21 cellular contexts compared by ENCODE assay signal in genomic region chr19:42017040-42017439, GRCh38. TPM values are rescaled to one million over a fixed set of nuclear protein-coding genes. Genes with fewer than 3 reads are reported as not detected.
"Had no signal": no experiment of that assay in that cellular context is flagged by ENCODE, and none has a peak within 500 bp of the region (broad histone marks: within the 10 kb centered on the region; RNA-seq: fewer than 3 reads in every experiment).

No MANE protein-coding gene starts in this region.

- H3K4me2 ChIP-seq: neural progenitor cell, smooth muscle cell had no signal

- H3K4me3 Mint-ChIP-seq: dendritic cell treated with granulocyte-macrophage colony-stimulating factor and Interleukin-4, amounts not matched to agents 40 ng/mL and 50 ng/mL, for 4 days; effector memory CD8-positive, alpha-beta T cell; natural killer cell treated with Interleukin-12 subunit alpha and Interleukin-12 subunit beta and Interleukin-15 and Interleukin-18, amount 100 ng/mL, for 72 hours; neural progenitor cell had no signal

- ATAC-seq: effector memory CD8-positive, alpha-beta T cell; gastroesophageal sphincter; left lobe of liver; mucosa of descending colon; natural killer cell treated with Interleukin-12 subunit alpha and Interleukin-12 subunit beta and Interleukin-15 and Interleukin-18, amount 100 ng/mL, for 72 hours; pancreas; right cardiac atrium had no signal

- H3K9me3 ChIP-seq: esophagus squamous epithelium, gastroesophageal sphincter, mucosa of descending colon, pancreas had no signal

- DNase-seq: effector memory CD8-positive, alpha-beta T cell; esophagus squamous epithelium; glutamatergic neuron; islet precursor cell; mucosa of descending colon; nucleus accumbens; pancreas; right cardiac atrium; stimulated activated CD4-positive, alpha-beta T cell treated with anti-CD3 and anti-CD28 coated beads, Interleukin-2, amount 100 ng/mL, for 48 hours; stimulated activated naive CD4-positive, alpha-beta T cell treated with Interleukin-2 at 50 U/mL for 16 hours; trophoblast cell had no signal

- H3K4me1 Mint-ChIP-seq: neural progenitor cell had no signal

- H3K27ac ChIP-seq: esophagus squamous epithelium, gastroesophageal sphincter, neural progenitor cell, pancreas had no signal

- H3K4me3 ChIP-seq: esophagus squamous epithelium, gastroesophageal sphincter, mucosa of descending colon, neural progenitor cell, pancreas, smooth muscle cell had no signal

- FAIRE-seq: colon, pancreas had no signal

- H2AFZ ChIP-seq: neural progenitor cell had no signal

- H3K27me3 Mint-ChIP-seq: dendritic cell treated with granulocyte-macrophage colony-stimulating factor and Interleukin-4, amounts not matched to agents 40 ng/mL and 50 ng/mL, for 4 days; progenitor cell of endocrine pancreas had no signal

- H3K36me3 Mint-ChIP-seq: natural killer cell treated with Interleukin-12 subunit alpha and Interleukin-12 subunit beta and Interleukin-15 and Interleukin-18, amount 100 ng/mL, for 72 hours had no signal

- H3K9me3 Mint-ChIP-seq: dendritic cell treated with granulocyte-macrophage colony-stimulating factor and Interleukin-4, amounts not matched to agents 40 ng/mL and 50 ng/mL, for 4 days; effector memory CD8-positive, alpha-beta T cell; natural killer cell treated with Interleukin-12 subunit alpha and Interleukin-12 subunit beta and Interleukin-15 and Interleukin-18, amount 100 ng/mL, for 72 hours; neural progenitor cell had no signal

- H3K27ac Mint-ChIP-seq: dendritic cell treated with granulocyte-macrophage colony-stimulating factor and Interleukin-4, amounts not matched to agents 40 ng/mL and 50 ng/mL, for 4 days; effector memory CD8-positive, alpha-beta T cell; natural killer cell treated with Interleukin-12 subunit alpha and Interleukin-12 subunit beta and Interleukin-15 and Interleukin-18, amount 100 ng/mL, for 72 hours; neural progenitor cell; progenitor cell of endocrine pancreas had no signal

- H3K4me1 ChIP-seq: esophagus squamous epithelium, gastroesophageal sphincter, neural progenitor cell, pancreas had no signal

- H3K36me3 ChIP-seq: esophagus squamous epithelium, neural progenitor cell, pancreas had no signal

- H3K9ac ChIP-seq: neural progenitor cell had no signal

- H3K27me3 ChIP-seq: esophagus squamous epithelium, gastroesophageal sphincter, neural progenitor cell, pancreas had no signal

RNA-seq across cellular contexts. Expression of gene ATP1A3, which starts 23.0 kb away (rescaled TPM):
- total RNA-seq: epithelial cell of proximal tubule, lower leg skin, smooth muscle cell had no signal
- polyA plus RNA-seq: smooth muscle cell had no signal
